Comparison of ENCODE assay signal across 29 cellular contexts in the genomic region with DNA sequence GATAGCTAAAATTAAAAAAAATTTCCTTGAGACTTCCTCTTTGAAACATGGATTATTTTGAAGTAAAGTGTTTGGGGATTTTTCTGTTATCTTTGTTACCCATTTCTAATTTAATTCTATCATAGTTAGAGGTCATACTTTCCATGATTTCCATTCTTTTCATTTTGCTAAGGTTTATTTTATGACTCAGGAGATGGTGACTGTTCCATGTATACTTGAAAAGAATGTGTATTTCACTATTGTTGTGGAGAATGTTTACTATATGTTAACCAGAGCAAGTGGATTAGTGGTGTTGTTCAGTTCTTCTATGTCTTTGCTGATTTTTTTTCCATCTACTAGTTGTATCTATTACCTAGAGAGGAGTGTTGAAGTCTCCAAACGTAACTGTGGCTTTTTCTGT.
DNase-seq lines count a peak whose midpoint lies in the region; ATAC-seq, FAIRE-seq and TF ChIP-seq lines count a peak whose summit lies in the region.
"Had no signal": no experiment of that assay in that cellular context is flagged by ENCODE, and none has a peak within 500 bp of the region (broad histone marks: within the 10 kb centered on the region; RNA-seq: fewer than 3 reads in every experiment).

No MANE protein-coding gene starts in this region.

- no peaks in the 10 kb centered on the region; the same call in 1 of the 2 replicates for H3K9me3 ChIP-seq in Loucy (ENCODE audit: insufficient read depth, low read depth, low read length)
- H3K9me3 ChIP-seq: colonic mucosa, esophagus squamous epithelium had no signal

- H3K9me2 ChIP-seq in Loucy (replicated peaks; ENCODE audit: low read depth, low read length): no peaks in the 10 kb centered on the region

- no peaks in the 10 kb centered on the region for H4K20me1 ChIP-seq in Loucy (ENCODE audit: insufficient read depth, low read length, poor library complexity, severe bottlenecking)

- peak overlapping the region; percentile 49 for H3K4me2 ChIP-seq in Loucy (ENCODE audit: low read depth, low read length, poor library complexity, severe bottlenecking)

- H3F3A ChIP-seq in Loucy (ENCODE audit: low read depth): no peaks in the 10 kb centered on the region; the same call in 1 of the 2 replicates

- no peaks in the 10 kb centered on the region for H3K79me2 ChIP-seq in Loucy (ENCODE audit: insufficient read depth, low read length)

- no peaks in the 10 kb centered on the region for H3K36me3 ChIP-seq in Loucy (ENCODE audit: insufficient read depth, low read length)
- H3K36me3 ChIP-seq: cardiac muscle cell, colonic mucosa, esophagus squamous epithelium, upper lobe of left lung had no signal

- peaks cover 32% of the 10 kb centered on the region for H3K4me1 ChIP-seq in Loucy (ENCODE audit: insufficient read depth, low read length, poor library complexity, severe bottlenecking)
- H3K4me1 ChIP-seq: Caco-2, colonic mucosa, esophagus squamous epithelium, upper lobe of left lung had no signal

- H3K27me3 ChIP-seq in Loucy (ENCODE audit: insufficient read depth, low read length, poor library complexity, severe bottlenecking): no peaks in the 10 kb centered on the region
- H3K27me3 ChIP-seq: cardiac muscle cell, colonic mucosa, esophagus squamous epithelium, upper lobe of left lung had no signal

- peak overlapping the region; percentile 41 for H3K9ac ChIP-seq in Loucy (ENCODE audit: low read depth, low read length, poor library complexity, severe bottlenecking)

- H3K4me3 ChIP-seq in Loucy (ENCODE audit: low read length, poor library complexity, severe bottlenecking): peak overlapping the region; percentile 12
- H3K4me3 ChIP-seq: cardiac muscle cell, colonic mucosa, esophagus squamous epithelium, upper lobe of left lung had no signal

- TF ChIP-seq CTCF in Loucy (conservative IDR thresholded peaks at IDR 0.05; ENCODE audit: low read length): no peak

- FAIRE-seq in endometrium (lab: Jason Lieb, UNC): peak; percentile 31

- no peak overlapping the region for H2AFZ ChIP-seq in Loucy (ENCODE audit: low read length)

- DNase-seq in EH (ENCODE audit: low read depth) (peak; percentile 53), non-pigmented ciliary epithelial cell (ENCODE audit: low read depth) (peak; percentile 20), GM19240 (ENCODE audit: insufficient read length, low spot score) (no peak), NCI-H2081 treated with DMSO at 0.1 percent for 48 hours (lab: John Stamatoyannopoulos, UW) (no peak)
- DNase-seq: activated CD4-positive, alpha-beta memory T cell treated with anti-CD3 and anti-CD28 coated beads, Interleukin-2, amount 10 ng/mL, durations not matched to agents 7 days and 5 days; activated CD4-positive, alpha-beta T cell treated with anti-CD3 and anti-CD28 coated beads for 1 hour; activated CD8-positive, alpha-beta memory T cell treated with anti-CD3 and anti-CD28 coated beads, Interleukin-2, amount 50 U/mL, for 48 hours; activated naive CD4-positive, alpha-beta T cell treated with anti-CD3 and anti-CD28 coated beads, Interleukin-2, amount 50 U/mL, for 16 hours; Caco-2; colonic mucosa; effector memory CD8-positive, alpha-beta T cell; esophagus squamous epithelium; H7; immature natural killer cell; Kasumi-1; NCI-H146; NCI-H2107; SHP77; stimulated activated naive CD4-positive, alpha-beta T cell; upper lobe of left lung had no signal

- no peak for ATAC-seq in HG02759 (IDR thresholded peaks at IDR 0.05; ENCODE audit: unreplicated experiment)
- ATAC-seq in GM18498 (IDR thresholded peaks at IDR 0.05; ENCODE audit: unreplicated experiment): no peak
- ATAC-seq: activated T-helper 17 cell treated with anti-CD3 and anti-CD28 coated beads, Interleukin-2, amount 50 U/mL, for 72 hours; effector memory CD8-positive, alpha-beta T cell; left lobe of liver; natural killer cell treated with Interleukin-12 subunit alpha and Interleukin-12 subunit beta and Interleukin-15 and Interleukin-18, amount 100 ng/mL, for 72 hours; Panc1 had no signal

Comparison
In these comparisons a context has a peak if more than half of its experiments do, and no peak if none do; other contexts are left out.
1. DNase-seq: peak in EH (single experiment) and non-pigmented ciliary epithelial cell (single experiment); none in GM19240 (single experiment) and NCI-H2081 treated with DMSO at 0.1 percent for 48 hours (single experiment).